In the genomic region with DNA sequence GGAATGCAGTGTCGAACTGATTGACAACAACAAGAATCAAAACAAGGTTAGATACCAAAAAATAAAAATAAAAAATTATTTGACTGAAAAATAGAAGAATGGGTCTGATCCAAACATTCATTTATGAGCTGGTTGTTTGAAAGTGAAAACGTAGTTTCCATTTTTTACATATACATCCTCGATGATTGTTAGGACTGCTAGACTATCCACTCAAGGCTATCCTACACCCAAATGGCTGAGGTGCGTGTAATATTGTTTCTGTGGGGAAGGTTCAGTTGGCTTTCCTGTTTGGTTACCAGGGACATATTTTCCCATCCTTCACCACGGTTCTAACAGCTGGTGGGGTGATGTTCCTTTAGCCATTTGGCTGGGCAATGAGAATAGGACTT, we compare ENCODE assay signal across 8 cellular contexts.
DNase-seq lines count a peak whose midpoint lies in the region.

No MANE protein-coding gene starts in this region.

- H4K91ac ChIP-seq in mesenchymal stem cell (ENCODE audit: low read length), result peak overlapping the region; percentile 74

- H3K36me3 ChIP-seq in GM23248 (ENCODE audit: low read depth) (no peaks in the 10 kb centered on the region), SK-N-MC (ENCODE audit: insufficient read depth, low read length) (no peaks in the 10 kb centered on the region), mesenchymal stem cell (ENCODE audit: control insufficient read depth in 1 of 2, insufficient read depth in 2 of 2, low read depth in 1 of 2, low read length in 2 of 2) (no peaks in the 10 kb centered on the region)

- H3K4me1 ChIP-seq in GM23248 (ENCODE audit: insufficient read depth), result peaks cover 49% of the 10 kb centered on the region
- no peaks in the 10 kb centered on the region for H3K4me1 ChIP-seq in mesenchymal stem cell (ENCODE audit: control insufficient read depth, insufficient read depth, low read depth, low read length)

- peak overlapping the region; percentile 64 for H2BK120ac ChIP-seq in mesenchymal stem cell (ENCODE audit: low read depth, low read length)

- H3K79me2 ChIP-seq in GM23248 (ENCODE audit: insufficient read depth), result no peaks in the 10 kb centered on the region

- H2AK5ac ChIP-seq in mesenchymal stem cell (ENCODE audit: low read length, severe bottlenecking), result peak overlapping the region; percentile 88

- peak overlapping the region; percentile 76 for H3K27ac ChIP-seq in GM23248
- H3K27ac ChIP-seq in SK-N-MC, result no peak overlapping the region
- peak overlapping the region; percentile 38 for H3K27ac ChIP-seq in mesenchymal stem cell (ENCODE audit: low read length, poor library complexity, severe bottlenecking)

- H4K20me1 ChIP-seq in GM23248 (ENCODE audit: insufficient read depth), result no peaks in the 10 kb centered on the region

- DNase-seq in GM23248, result peak; percentile 15
- DNase-seq in SK-N-MC (ENCODE audit: low read depth, low spot score), result no peak
- no peak for DNase-seq in mesenchymal stem cell
- DNase-seq in mucosa of gallbladder (ENCODE audit: low spot score), result no peak
- DNase-seq in DMS114 treated with DMSO at 0.1 percent for 48 hours (lab: John Stamatoyannopoulos, UW; ENCODE audit: unreplicated experiment), result no peak
- no peak for DNase-seq in activated CD4-positive, alpha-beta T cell treated with anti-CD3 and anti-CD28 coated beads, Interleukin-2, amount 50 U/mL, for 1 hour
- no peak for DNase-seq in NAMALWA (ENCODE audit: low spot score)

- in situ Hi-C loops in GM23248 (cut with MboI), result no loop called here

- no peak overlapping the region for H3K23ac ChIP-seq in mesenchymal stem cell (ENCODE audit: low read length in 2 of 2)

- H3K4ac ChIP-seq in mesenchymal stem cell (ENCODE audit: low read depth in 1 of 2, low read length in 2 of 2), result peak overlapping the region; percentile 2 to 93

- peaks cover 2% of the 10 kb centered on the region for H3K79me1 ChIP-seq in mesenchymal stem cell (replicated peaks; ENCODE audit: low read length, poor library complexity, severe bottlenecking)

- H3K9ac ChIP-seq in GM23248 (peak overlapping the region; percentile 57; the same call in 1 of the 2 replicates), SK-N-MC (ENCODE audit: insufficient read length) (no peak overlapping the region), mesenchymal stem cell (ENCODE audit: low read length) (peak overlapping the region; percentile 82)

- no peak overlapping the region for H2BK15ac ChIP-seq in mesenchymal stem cell (ENCODE audit: low read depth, poor library complexity, severe bottlenecking)

- H2BK12ac ChIP-seq in mesenchymal stem cell (ENCODE audit: low read length in 2 of 2), result peak overlapping the region; percentile 32 to 86

- peaks cover 8% of the 10 kb centered on the region for H3K9me3 ChIP-seq in GM23248 (ENCODE audit: low read depth)
- H3K9me3 ChIP-seq in SK-N-MC (ENCODE audit: low read depth, low read length), result 0 out of 2 replicates have a peak, but pooled peaks cover 4% of the 10 kb centered on the region
- H3K9me3 ChIP-seq in mesenchymal stem cell (ENCODE audit: control insufficient read depth, low read length), result peaks cover 10% of the 10 kb centered on the region

- peak overlapping the region; percentile 54 for H2BK5ac ChIP-seq in mesenchymal stem cell (ENCODE audit: low read depth, low read length, poor library complexity, severe bottlenecking)

- WGBS in GM23248 (ENCODE audit: low coverage in 1 of 2, low lambda C conversion rate in 2 of 2, missing lambda C conversion rate in 2 of 2), 2 experiments, result 50 to 57% methylated on average over 5 of the region's 5 CpGs
- 92% methylated on average over 3 of the region's 5 CpGs for WGBS in mesenchymal stem cell

- H3F3A ChIP-seq in GM23248 (ENCODE audit: insufficient read depth), result peaks cover 34% of the 10 kb centered on the region

- H4K8ac ChIP-seq in mesenchymal stem cell (ENCODE audit: low read length), result peak overlapping the region; percentile 69

- H3K14ac ChIP-seq in mesenchymal stem cell (ENCODE audit: low read length in 2 of 2), result no peak overlapping the region

- no peaks in the 10 kb centered on the region for H3K27me3 ChIP-seq in GM23248 (replicated peaks; ENCODE audit: insufficient read depth)
- no peaks in the 10 kb centered on the region for H3K27me3 ChIP-seq in mesenchymal stem cell (ENCODE audit: control insufficient read depth in 1 of 2, insufficient read depth in 1 of 2, low read length in 2 of 2)

- peak overlapping the region; percentile 37; the same call in 1 of the 2 replicates for H3K4me3 ChIP-seq in GM08714 (ENCODE audit: low read length)
- peak overlapping the region; percentile 65 for H3K4me3 ChIP-seq in GM23248
- H3K4me3 ChIP-seq in SK-N-MC, result peak overlapping the region; percentile 80
- H3K4me3 ChIP-seq in mesenchymal stem cell (ENCODE audit: insufficient read depth in 1 of 2, low read depth in 1 of 2, low read length in 2 of 2), result peak overlapping the region in 1 of 2 experiments; percentile 65

- H2AFZ ChIP-seq in GM23248 (peak overlapping the region; percentile 62), mesenchymal stem cell (ENCODE audit: low read depth, low read length) (no peak overlapping the region)

- H3K9me2 ChIP-seq in GM23248 (ENCODE audit: insufficient read depth), result no peaks in the 10 kb centered on the region

- H3K18ac ChIP-seq in mesenchymal stem cell (ENCODE audit: low read depth in 1 of 2, low read length in 2 of 2), result peak overlapping the region; percentile 87 to 89

- H3K4me2 ChIP-seq in GM23248 (ENCODE audit: unreplicated experiment) (peak overlapping the region; percentile 84), mesenchymal stem cell (ENCODE audit: low read length, poor library complexity, severe bottlenecking) (no peak overlapping the region)
